11 cellular contexts compared by ENCODE assay signal in the genomic region with DNA sequence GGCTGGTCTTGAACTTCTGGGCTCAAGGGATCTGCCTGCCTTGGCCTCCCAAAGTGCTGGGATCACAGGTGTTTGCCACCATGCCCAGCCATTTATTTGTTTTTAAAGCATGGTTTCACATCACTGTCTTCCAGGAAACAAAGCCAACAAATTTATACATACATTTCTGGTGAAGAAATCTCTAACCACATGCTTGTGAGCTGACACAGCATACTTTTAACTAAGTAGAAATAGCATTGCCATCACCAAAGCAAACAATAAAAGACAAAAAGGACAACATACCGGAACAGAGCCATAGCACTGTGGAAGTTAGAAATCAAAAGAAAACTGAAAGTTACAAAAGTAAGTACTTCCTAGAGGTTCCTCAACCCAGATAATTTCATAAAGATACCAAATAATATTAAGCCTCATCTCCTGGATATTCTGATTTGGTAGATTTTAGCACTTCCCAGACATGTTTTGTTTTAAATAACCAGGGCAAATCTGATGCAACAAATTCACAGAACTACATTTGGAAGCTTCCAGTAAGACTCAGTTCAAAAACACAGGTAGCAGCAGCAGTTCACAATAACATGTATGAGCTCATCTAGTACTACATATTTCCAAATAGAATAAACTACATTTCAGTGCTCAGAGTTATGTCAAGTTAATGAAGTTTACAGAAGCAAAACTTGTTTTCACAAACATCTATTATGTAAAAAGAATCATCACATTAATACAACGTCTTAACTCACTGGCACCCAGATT.
A peak's percentile ranks its signal among the peaks of the same experiment; 100 is the strongest.
DNase-seq lines count a peak whose midpoint lies in the region; ATAC-seq and TF ChIP-seq lines count a peak whose summit lies in the region.
"Had no signal": no experiment of that assay in that cellular context is flagged by ENCODE, and none has a peak within 500 bp of the region (broad histone marks: within the 10 kb centered on the region; RNA-seq: fewer than 3 reads in every experiment).

No MANE protein-coding gene starts in this region.

- no peaks in the 10 kb centered on the region for H3K9me3 Mint-ChIP-seq in activated T-cell treated with anti-CD3 and anti-CD28 coated beads, Interleukin-2, amount 50 U/mL, for 72 hours
- no peaks in the 10 kb centered on the region for H3K9me3 Mint-ChIP-seq in stimulated activated naive CD8-positive, alpha-beta T cell treated with anti-CD3 and anti-CD28 coated beads, Interleukin-15, amount 100 ng/mL, for 72 hours

- H3K4me3 ChIP-seq in WI38 (ENCODE audit: low read depth, low read length) (peak overlapping the region; percentile 34), fibroblast of pulmonary artery (replicated peaks; ENCODE audit: low read depth, low read length) (no peak overlapping the region)

- no peaks in the 10 kb centered on the region for H3K27me3 Mint-ChIP-seq in activated T-cell treated with anti-CD3 and anti-CD28 coated beads, Interleukin-2, amount 50 U/mL, for 72 hours (ENCODE audit: low read depth)
- no peaks in the 10 kb centered on the region for H3K27me3 Mint-ChIP-seq in stimulated activated naive CD8-positive, alpha-beta T cell treated with anti-CD3 and anti-CD28 coated beads, Interleukin-15, amount 100 ng/mL, for 72 hours

- peak overlapping the region; percentile 90 for H3K27ac Mint-ChIP-seq in activated T-cell treated with anti-CD3 and anti-CD28 coated beads, Interleukin-2, amount 50 U/mL, for 72 hours
- peak overlapping the region; percentile 45 to 80 for H3K27ac Mint-ChIP-seq in stimulated activated naive CD8-positive, alpha-beta T cell treated with anti-CD3 and anti-CD28 coated beads, Interleukin-15, amount 100 ng/mL, for 72 hours

- peak overlapping the region in 1 of 2 donors; percentile 69 for H3K4me3 Mint-ChIP-seq in activated T-cell treated with anti-CD3 and anti-CD28 coated beads, Interleukin-2, amount 50 U/mL, for 72 hours
- H3K4me3 Mint-ChIP-seq in stimulated activated naive CD8-positive, alpha-beta T cell treated with anti-CD3 and anti-CD28 coated beads, Interleukin-15, amount 100 ng/mL, for 72 hours, result no peak overlapping the region

- DNase-seq in activated T-cell treated with anti-CD3 and anti-CD28 coated beads, Interleukin-2, amount 50 U/mL, for 72 hours, result no peak
- no peak for DNase-seq in activated T-cell treated with anti-CD3 and anti-CD28 coated beads, Interleukin-2, amount 50 U/mL, for 48 hours
- DNase-seq in fibroblast of pulmonary artery (ENCODE audit: low read depth), result peak; percentile 85
- DNase-seq in stimulated activated naive CD8-positive, alpha-beta T cell treated with anti-CD3 and anti-CD28 coated beads, Interleukin-15, amount 100 ng/mL, for 72 hours, result no peak
- no peak for DNase-seq in foreskin melanocyte
- no peak for DNase-seq in GOT3 (lab: John Stamatoyannopoulos, UW)
- DNase-seq: hippocampal formation, NCI-H1105 treated with DMSO at 0.1 percent for 48 hours, SHP77 had no signal

- peaks cover 5 to 12% of the 10 kb centered on the region in 2 donors for H3K36me3 Mint-ChIP-seq in activated T-cell treated with anti-CD3 and anti-CD28 coated beads, Interleukin-2, amount 50 U/mL, for 72 hours (ENCODE audit: insufficient read depth in 2 of 2)

- ATAC-seq in activated T-cell treated with anti-CD3 and anti-CD28 coated beads, Interleukin-2, amount 50 U/mL, for 72 hours (replicated peaks in 1 of 2), result peak; percentile 53 to 69
- ATAC-seq in stimulated activated naive CD8-positive, alpha-beta T cell treated with anti-CD3 and anti-CD28 coated beads, Interleukin-15, amount 100 ng/mL, for 72 hours, result no peak
- no peak for ATAC-seq in activated CD4-positive, CD25-positive, alpha-beta regulatory T cell treated with anti-CD3 and anti-CD28 coated beads, Interleukin-2, amount 50 U/mL, for 24 hours

- no peak for TF ChIP-seq CTCF in WI38 (IDR thresholded peaks at IDR 0.05; ENCODE audit: low read depth, low read length)
- TF ChIP-seq CTCF in fibroblast of pulmonary artery (IDR thresholded peaks at IDR 0.05; ENCODE audit: low read length, missing control alignments), result no peak

- peaks cover 18% of the 10 kb centered on the region for H3K4me1 Mint-ChIP-seq in activated T-cell treated with anti-CD3 and anti-CD28 coated beads, Interleukin-2, amount 50 U/mL, for 72 hours (ENCODE audit: low read depth)
- H3K4me1 Mint-ChIP-seq in stimulated activated naive CD8-positive, alpha-beta T cell treated with anti-CD3 and anti-CD28 coated beads, Interleukin-15, amount 100 ng/mL, for 72 hours, result peaks cover 8% of the 10 kb centered on the region

Comparison
In these comparisons a context has a peak if more than half of its experiments do, and no peak if none do; other contexts are left out.
1. ATAC-seq: peak in activated T-cell treated with anti-CD3 and anti-CD28 coated beads, Interleukin-2, amount 50 U/mL, for 72 hours (2 of 2); none in stimulated activated naive CD8-positive, alpha-beta T cell treated with anti-CD3 and anti-CD28 coated beads, Interleukin-15, amount 100 ng/mL, for 72 hours (single experiment) and activated CD4-positive, CD25-positive, alpha-beta regulatory T cell treated with anti-CD3 and anti-CD28 coated beads, Interleukin-2, amount 50 U/mL, for 24 hours (0 of 2).